30 cellular contexts compared by ENCODE assay signal in the genomic region with DNA sequence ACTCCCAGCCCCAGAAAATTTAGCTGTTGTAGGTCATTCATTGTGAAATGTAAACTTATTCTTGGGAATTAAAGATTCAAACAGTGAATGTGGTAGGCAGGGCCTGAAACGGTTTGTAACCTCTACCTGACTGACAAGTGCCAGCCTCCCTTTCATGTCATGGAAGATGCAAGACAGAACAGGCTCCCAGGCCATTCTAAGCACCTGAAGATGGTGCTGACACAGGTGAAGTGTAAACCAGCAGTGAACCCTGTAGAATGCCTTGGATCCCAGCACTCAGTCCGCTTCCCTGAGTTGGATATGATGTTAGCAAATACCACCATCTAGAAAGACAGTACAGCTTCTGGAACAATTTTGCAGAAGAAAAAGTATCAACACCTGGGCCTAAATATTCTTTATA. TPM values are rescaled to one million over a fixed set of nuclear protein-coding genes. Genes with fewer than 3 reads are reported as not detected.
"Had no signal": no experiment of that assay in that cellular context is flagged by ENCODE, and none has a peak within 500 bp of the region (broad histone marks: within the 10 kb centered on the region; RNA-seq: fewer than 3 reads in every experiment).

No MANE protein-coding gene starts in this region.

- H3K27me3 ChIP-seq: ascending aorta had no signal

- DNase-seq: activated B cell treated with CpG ODN at 0.5 μM for 24 hours; activated CD4-positive, alpha-beta memory T cell treated with anti-CD3 and anti-CD28 coated beads for 36 hours; activated CD4-positive, alpha-beta T cell treated with anti-CD3 and anti-CD28 coated beads for 4 hours; activated CD4-positive, alpha-beta T cell treated with anti-CD3 and anti-CD28 coated beads, Interleukin-2, amount 10 ng/mL, durations not matched to agents 24 days and 14 days; activated CD4-positive, alpha-beta T cell treated with anti-CD3 and anti-CD28 coated beads, Interleukin-2, amount 50 U/mL, for 1 hour; activated CD4-positive, alpha-beta T cell treated with anti-CD3 and anti-CD28 coated beads, Interleukin-2, amount 50 U/mL, for 4 hours; activated CD4-positive, CD25-positive, alpha-beta regulatory T cell treated with anti-CD3 and anti-CD28 coated beads, Interleukin-2, amount 50 U/mL, for 72 hours; activated CD8-positive, alpha-beta memory T cell treated with anti-CD3 and anti-CD28 coated beads, Interleukin-2, amount 50 U/mL, for 4 hours; activated CD8-positive, alpha-beta T cell treated with anti-CD3 and anti-CD28 coated beads for 36 hours; activated effector memory CD4-positive, alpha-beta T cell treated with Interleukin-2 at 50 U/mL for 16 hours; activated gamma-delta T cell; activated naive CD4-positive, alpha-beta T cell treated with anti-CD3 and anti-CD28 coated beads, Interleukin-2, amount 10 ng/mL, durations not matched to agents 7 days and 5 days; activated naive CD4-positive, alpha-beta T cell treated with Interleukin-2 at 50 U/mL for 16 hours; activated naive CD8-positive, alpha-beta T cell treated with anti-CD3 and anti-CD28 coated beads, Interleukin-2, amount 10 ng/mL, durations not matched to agents 7 days and 5 days; activated naive CD8-positive, alpha-beta T cell treated with anti-CD3 and anti-CD28 coated beads, Interleukin-2, amount 50 U/mL, for 24 hours; activated T-cell treated with anti-CD3 and anti-CD28 coated beads for 4 hours; activated T-cell treated with anti-CD3 and anti-CD28 coated beads, Interleukin-2, amount 50 U/mL, for 1 hour; activated T-cell treated with anti-CD3 and anti-CD28 coated beads, Interleukin-2, amount 50 U/mL, for 4 hours; amygdala; anterior cingulate cortex; caudate nucleus; cerebellar nuclear complex; T-helper 1 cell; T-helper 2 cell; T-helper 9 cell had no signal

- H3K9me3 ChIP-seq: ascending aorta had no signal

- H3K4me1 ChIP-seq: ascending aorta had no signal

- ATAC-seq: activated CD8-positive, alpha-beta T cell treated with anti-CD3 and anti-CD28 coated beads for 36 hours; activated naive CD8-positive, alpha-beta T cell treated with anti-CD3 and anti-CD28 coated beads, Interleukin-2, amount 50 U/mL, for 24 hours; activated T-cell treated with anti-CD3 and anti-CD28 coated beads, Interleukin-2, amount 50 U/mL, for 4 hours had no signal

- H3K4me3 ChIP-seq: ascending aorta had no signal

- FAIRE-seq: colon, TTC549 had no signal

- H3K27ac ChIP-seq: ascending aorta, VCaP had no signal

- H3K36me3 ChIP-seq: ascending aorta had no signal

RNA-seq across cellular contexts. Expression of gene CYP24A1, which starts 19.3 kb away (rescaled TPM):
- total RNA-seq: activated B cell treated with CpG ODN at 0.5 μM for 24 hours; activated CD4-positive, alpha-beta T cell treated with anti-CD3 and anti-CD28 coated beads, Interleukin-2, amount 10 ng/mL, durations not matched to agents 24 days and 14 days; activated CD8-positive, alpha-beta T cell treated with anti-CD3 and anti-CD28 coated beads for 36 hours; activated T-cell treated with anti-CD3 and anti-CD28 coated beads, Interleukin-2, amount 50 U/mL, for 4 hours; activated T-helper 2 cell treated with anti-CD3 and anti-CD28 coated beads, Interferon-gamma antibody, Interleukin-2, Interleukin-4, amounts not matched to agents 10 μg/mL and 5 μg/mL and 100 μg/mL, durations not matched to agents 14 hours and 24 hours and 36 hours; ascending aorta had no signal
